Comparison of ENCODE assay signal across 1 cellular context in the genomic region with DNA sequence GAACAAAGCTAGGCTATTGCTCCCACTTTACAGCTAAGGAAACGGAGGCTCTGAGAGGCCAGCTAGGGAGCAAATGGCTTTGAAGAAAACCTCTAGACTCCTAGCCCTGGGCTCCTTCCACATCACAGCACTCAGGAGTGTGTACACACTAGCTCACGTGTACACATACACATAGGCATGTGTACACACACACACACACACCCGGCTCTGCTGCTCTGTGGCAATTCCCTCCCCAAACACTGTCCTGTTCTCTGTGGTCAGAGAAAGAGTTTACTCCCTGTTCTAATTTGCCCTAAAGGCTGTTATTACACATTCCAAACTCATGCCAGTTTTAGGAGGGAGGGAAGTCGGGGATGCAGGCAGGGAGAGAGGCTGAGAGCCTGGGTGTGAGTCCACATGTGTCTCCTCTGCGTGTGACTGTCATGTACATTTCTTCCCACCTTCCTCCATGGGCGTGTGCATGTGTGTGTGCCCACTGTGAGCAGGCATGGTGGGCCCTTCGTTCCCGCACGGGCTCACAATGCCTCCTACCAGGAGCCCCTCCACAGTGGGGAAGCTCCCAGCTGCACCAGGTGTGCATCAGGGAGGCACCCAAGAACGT.
TF ChIP-seq lines count a peak whose summit lies in the region.

No MANE protein-coding gene starts in this region.

TF ChIP-seq in IMR-90, 13 proteins besides CTCF, POLR2A, EP300 and RAD21 (continued from another document):
- TF ChIP-seq NFE2L2 (IDR thresholded peaks at IDR 0.05; ENCODE audit: low read depth, low read length) (no peak), MAZ (IDR thresholded peaks at IDR 0.05; ENCODE audit: borderline replicate concordance, low read depth, low read length) (peak; percentile 29; the same call in 1 of the 2 replicates), BHLHE40 (IDR thresholded peaks at IDR 0.05; ENCODE audit: low read depth, low read length) (peak; percentile 27; the same call in 1 of the 2 replicates), CEBPB (IDR thresholded peaks at IDR 0.05; ENCODE audit: low read depth, low read length) (peak; percentile 52; the same call in 1 of the 2 replicates)
